Comparison of ENCODE assay signal across 22 cellular contexts in the genomic region with DNA sequence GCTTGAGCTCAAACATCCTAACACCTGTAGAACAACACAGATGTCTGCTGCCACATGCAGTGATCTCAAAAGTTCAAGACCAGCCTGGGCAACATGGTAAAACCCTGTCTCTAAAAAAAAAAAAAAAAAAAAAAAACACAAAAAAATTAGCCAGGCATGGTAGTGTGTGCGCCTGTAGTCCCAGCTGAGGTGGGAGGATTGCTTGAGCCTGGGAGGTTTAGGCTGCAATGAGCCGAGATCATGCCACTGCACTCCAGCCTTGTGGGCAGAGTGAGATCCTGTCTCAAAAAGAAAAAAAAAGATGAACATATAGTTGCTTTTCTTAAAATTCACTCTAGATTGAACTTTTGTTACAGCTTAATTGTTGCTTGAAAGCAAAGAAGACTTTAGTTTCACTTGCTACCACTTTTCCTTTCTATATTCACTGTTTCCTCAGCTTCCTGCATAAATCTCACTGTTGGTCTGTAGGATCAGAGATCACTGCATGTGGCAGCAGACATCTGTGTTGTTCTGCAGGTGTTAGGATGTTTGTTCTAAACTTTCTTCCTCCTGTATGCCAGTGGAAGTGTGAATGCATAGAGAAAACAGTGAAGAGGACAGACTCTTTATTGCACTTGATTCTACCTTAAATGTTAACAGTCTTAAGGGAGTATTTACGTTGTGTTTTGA. TPM values are rescaled to one million over a fixed set of nuclear protein-coding genes. Genes with fewer than 3 reads are reported as not detected.
DNase-seq lines count a peak whose midpoint lies in the region; ATAC-seq and TF ChIP-seq lines count a peak whose summit lies in the region.
"Had no signal": no experiment of that assay in that cellular context is flagged by ENCODE, and none has a peak within 500 bp of the region (broad histone marks: within the 10 kb centered on the region; RNA-seq: fewer than 3 reads in every experiment).

No MANE protein-coding gene starts in this region.

- H3K9me3 Mint-ChIP-seq in CD4-positive, CD25-positive, alpha-beta regulatory T cell, result no peaks in the 10 kb centered on the region
- H3K9me3 Mint-ChIP-seq in T-helper 2 cell treated with Interferon-gamma antibody and Interleukin-4, amounts not matched to agents 5 μg/mL and 100 μg/mL, for 36 hours, result no peaks in the 10 kb centered on the region
- H3K9me3 Mint-ChIP-seq: activated T-cell treated with anti-CD3 and anti-CD28 coated beads, Interleukin-2, amount 50 U/mL, for 4 hours; endodermal cell; HFFc6 had no signal

- H3K36me3 Mint-ChIP-seq in CD4-positive, CD25-positive, alpha-beta regulatory T cell, result peaks cover 49% of the 10 kb centered on the region
- H3K36me3 Mint-ChIP-seq in T-helper 2 cell treated with Interferon-gamma antibody and Interleukin-4, amounts not matched to agents 5 μg/mL and 100 μg/mL, for 36 hours (ENCODE audit: low read depth), result peaks cover 68% of the 10 kb centered on the region

- H3K4me1 ChIP-seq in CD4-positive, CD25-positive, alpha-beta regulatory T cell (ENCODE audit: control insufficient read depth, insufficient read depth, low read length, poor library complexity, severe bottlenecking), result peaks cover 9% of the 10 kb centered on the region
- no peaks in the 10 kb centered on the region for H3K4me1 ChIP-seq in right lobe of liver

- no peaks in the 10 kb centered on the region for H3K27me3 Mint-ChIP-seq in CD4-positive, CD25-positive, alpha-beta regulatory T cell
- no peaks in the 10 kb centered on the region for H3K27me3 Mint-ChIP-seq in T-helper 2 cell treated with Interferon-gamma antibody and Interleukin-4, amounts not matched to agents 5 μg/mL and 100 μg/mL, for 36 hours (ENCODE audit: low read depth)

- intact Hi-C loops in right lobe of liver (cut with DNase I), result no loop called here

- peak in 1 of 3 donors; percentile 50 for DNase-seq in CD4-positive, CD25-positive, alpha-beta regulatory T cell
- DNase-seq in T-helper 2 cell treated with Interferon-gamma antibody and Interleukin-4, amounts not matched to agents 5 μg/mL and 100 μg/mL, for 36 hours (ENCODE audit: low spot score), result no peak
- DNase-seq in lung microvascular endothelial cell (ENCODE audit: low read depth in 2 of 2) (peak; percentile 52 to 75), Ammon's horn (ENCODE audit: low spot score) (no peak), WERI-Rb-1 (no peak), right lobe of liver (no peak)
- DNase-seq: activated T-cell treated with anti-CD3 and anti-CD28 coated beads, Interleukin-2, amount 50 U/mL, for 4 hours; AML-193; DMS153; endodermal cell; HFFc6; hippocampal formation; IMR-90; midbrain; NCI-H1105; nucleus accumbens; Right ventricle myocardium superior; stimulated activated CD4-positive, alpha-beta T cell treated with anti-CD3 and anti-CD28 coated beads, Interleukin-1b, Interleukin-23, amount 100 ng/mL, for 48 hours had no signal

- no peak overlapping the region for H3K27ac ChIP-seq in CD4-positive, CD25-positive, alpha-beta regulatory T cell (ENCODE audit: insufficient read depth, low read length, poor library complexity, severe bottlenecking)
- no peak overlapping the region for H3K27ac ChIP-seq in WERI-Rb-1
- H3K27ac ChIP-seq in right lobe of liver, result no peak overlapping the region

- peaks cover 69% of the 10 kb centered on the region for H3K36me3 ChIP-seq in CD4-positive, CD25-positive, alpha-beta regulatory T cell (ENCODE audit: control insufficient read depth, insufficient read depth, low read length)
- H3K36me3 ChIP-seq in WERI-Rb-1 (peaks cover 46% of the 10 kb centered on the region), right lobe of liver (peaks cover 0 to 62% (median 16%) of the 10 kb centered on the region in 4 donors)

- no peak for TF ChIP-seq CTCF in WERI-Rb-1 (IDR thresholded peaks at IDR 0.05; ENCODE audit: low read depth, low read length)
- TF ChIP-seq CTCF in right lobe of liver (IDR thresholded peaks at IDR 0.05), result no peak

- 64% methylated on average over 3 of the region's 3 CpGs for WGBS in right lobe of liver (ENCODE audit: insufficient coverage, low coverage, low lambda C conversion rate, missing lambda C conversion rate)

- peaks cover 38 to 62% (median 58%) of the 10 kb centered on the region in 4 donors for H3K4me1 Mint-ChIP-seq in CD4-positive, CD25-positive, alpha-beta regulatory T cell
- H3K4me1 Mint-ChIP-seq in T-helper 2 cell treated with Interferon-gamma antibody and Interleukin-4, amounts not matched to agents 5 μg/mL and 100 μg/mL, for 36 hours (ENCODE audit: low read depth), result peaks cover 50% of the 10 kb centered on the region

- H3K4me3 ChIP-seq in CD4-positive, CD25-positive, alpha-beta regulatory T cell (ENCODE audit: low read depth, low read length), result no peak overlapping the region
- H3K4me3 ChIP-seq in WERI-Rb-1 (ENCODE audit: low read depth, low read length) (no peak overlapping the region), right lobe of liver (no peak overlapping the region)

- no peak for ATAC-seq in CD4-positive, CD25-positive, alpha-beta regulatory T cell (ENCODE audit: low read depth in 2 of 2)
- ATAC-seq in GM18498 (IDR thresholded peaks at IDR 0.05; ENCODE audit: unreplicated experiment), result peak; percentile 58
- no peak for ATAC-seq in HG02610 (IDR thresholded peaks at IDR 0.05; ENCODE audit: unreplicated experiment)
- no peak for ATAC-seq in right lobe of liver
- ATAC-seq: activated CD4-positive, CD25-positive, alpha-beta regulatory T cell treated with anti-CD3 and anti-CD28 coated beads, Interleukin-2, amount 50 U/mL, for 24 hours; sciatic nerve had no signal

- no peak for TF ChIP-seq POLR2A in right lobe of liver (IDR thresholded peaks at IDR 0.05)

- no peaks in the 10 kb centered on the region for H3K27me3 ChIP-seq in CD4-positive, CD25-positive, alpha-beta regulatory T cell (ENCODE audit: control insufficient read depth, insufficient read depth, low read length)
- H3K27me3 ChIP-seq in WERI-Rb-1 (ENCODE audit: insufficient read depth, low read depth, severe bottlenecking) (no peaks in the 10 kb centered on the region), right lobe of liver (no peaks in the 10 kb centered on the region)

- peak overlapping the region in 2 of 3 donors; percentile 11 to 35 for H3K27ac Mint-ChIP-seq in CD4-positive, CD25-positive, alpha-beta regulatory T cell
- peak overlapping the region; percentile 70 for H3K27ac Mint-ChIP-seq in T-helper 2 cell treated with Interferon-gamma antibody and Interleukin-4, amounts not matched to agents 5 μg/mL and 100 μg/mL, for 36 hours
- H3K27ac Mint-ChIP-seq: endodermal cell, HFFc6 had no signal

- H3K9me3 ChIP-seq in CD4-positive, CD25-positive, alpha-beta regulatory T cell (ENCODE audit: control insufficient read depth in 2 of 2, low read length in 2 of 2), result no peaks in the 10 kb centered on the region
- no peaks in the 10 kb centered on the region for H3K9me3 ChIP-seq in WERI-Rb-1 (ENCODE audit: severe bottlenecking)
- no peaks in the 10 kb centered on the region for H3K9me3 ChIP-seq in right lobe of liver

- peak overlapping the region in 1 of 4 donors; percentile 63 for H3K4me3 Mint-ChIP-seq in CD4-positive, CD25-positive, alpha-beta regulatory T cell
- H3K4me3 Mint-ChIP-seq in T-helper 2 cell treated with Interferon-gamma antibody and Interleukin-4, amounts not matched to agents 5 μg/mL and 100 μg/mL, for 36 hours, result peak overlapping the region; percentile 28
- H3K4me3 Mint-ChIP-seq: activated T-cell treated with anti-CD3 and anti-CD28 coated beads, Interleukin-2, amount 50 U/mL, for 4 hours; endodermal cell; HFFc6 had no signal

RNA-seq across cellular contexts. Expression of gene RAB11A, which starts 12.6 kb away (rescaled TPM):
- total RNA-seq in CD4-positive, CD25-positive, alpha-beta regulatory T cell, result 115 TPM
- 100 to 1,000 TPM; 229 to 330 (median 265) TPM for polyA plus RNA-seq in CD4-positive, CD25-positive, alpha-beta regulatory T cell
- total RNA-seq in lung microvascular endothelial cell (117 and 160 TPM in 2 replicates), right lobe of liver (100 to 1,000 TPM in 1 of 6 experiments, 10 to 100 TPM in 5; 50.3 to 110 (median 81.6) TPM)

Comparison
In these comparisons a context has a peak if more than half of its experiments do, and no peak if none do; other contexts are left out.
1. DNase-seq: peak in lung microvascular endothelial cell (2 of 2); none in T-helper 2 cell treated with Interferon-gamma antibody and Interleukin-4, amounts not matched to agents 5 μg/mL and 100 μg/mL, for 36 hours (single experiment), Ammon's horn (single experiment), WERI-Rb-1 (single experiment) and right lobe of liver (0 of 3).